ENCODE assay signal across 25 cellular contexts in genomic region chr5:40784027-40784653, GRCh38. TPM values are rescaled to one million over a fixed set of nuclear protein-coding genes. Genes with fewer than 3 reads are reported as not detected.
A peak's percentile ranks its signal among the peaks of the same experiment; 100 is the strongest.
DNase-seq lines count a peak whose midpoint lies in the region; ATAC-seq and FAIRE-seq lines count a peak whose summit lies in the region.
"Had no signal": no experiment of that assay in that cellular context is flagged by ENCODE, and none has a peak within 500 bp of the region (broad histone marks: within the 10 kb centered on the region; RNA-seq: fewer than 3 reads in every experiment).

No MANE protein-coding gene starts in this region.

- peak; percentile 12 for FAIRE-seq in GM18507 (lab: Jason Lieb, UNC)
- FAIRE-seq in RCC 7860 (lab: Jason Lieb, UNC), result peak; percentile 82
- FAIRE-seq in islet of Langerhans (lab: Jason Lieb, UNC), result peak; percentile 30

- no peak for ATAC-seq in GM19463 (IDR thresholded peaks at IDR 0.05; ENCODE audit: unreplicated experiment)
- no peak for ATAC-seq in GM18858 (IDR thresholded peaks at IDR 0.05; ENCODE audit: unreplicated experiment)
- ATAC-seq: left cardiac atrium, psoas muscle, upper lobe of right lung had no signal

- DNase-seq in GM18507 (ENCODE audit: extremely low spot score, insufficient read length, low read depth), result no peak
- DNase-seq in RCC 7860 (ENCODE audit: low spot score), result peak; percentile 49
- peak; percentile 55 for DNase-seq in renal cortical epithelial cell (ENCODE audit: low read depth)
- DNase-seq in ecto neural progenitor cell (ENCODE audit: low spot score), result no peak
- DNase-seq: activated B cell treated with CpG ODN at 0.5 μM for 24 hours; activated CD4-positive, alpha-beta memory T cell treated with anti-CD3 and anti-CD28 coated beads for 36 hours; activated naive CD4-positive, alpha-beta T cell treated with Interleukin-2 at 50 U/mL for 16 hours; aorta; effector memory CD4-positive, alpha-beta T cell; esophagus squamous epithelium; left cardiac atrium; MG63; midbrain; NCI-H1436; NCI-H2171 treated with DMSO at 0.1 percent for 48 hours; NCI-H526 treated with DMSO at 0.1 percent for 48 hours; psoas muscle; SHP77 treated with DMSO at 0.1 percent for 48 hours; spleen; stimulated activated CD4-positive, alpha-beta T cell treated with anti-CD3 and anti-CD28 coated beads, Interleukin-4, amount 100 ng/mL, for 4 hours; stomach; upper lobe of right lung had no signal

RNA-seq across cellular contexts. Expression of gene PRKAA1, which starts 14.0 kb away (rescaled TPM):
- total RNA-seq in renal cortical epithelial cell, result 98.4 and 110 TPM in 2 replicates

RNA-seq across cellular contexts. Expression of gene TTC33, which starts 28.4 kb away (rescaled TPM):
- 18.8 and 22.7 TPM in 2 replicates for total RNA-seq in renal cortical epithelial cell

RNA-seq across cellular contexts. Expression of gene RPL37, which starts 50.9 kb away (rescaled TPM):
- 168 and 350 TPM in 2 replicates for total RNA-seq in renal cortical epithelial cell

RNA-seq across cellular contexts. Expression of gene CARD6, which starts 57.0 kb away (rescaled TPM):
- 7.0 and 10.8 TPM in 2 replicates for total RNA-seq in renal cortical epithelial cell

Comparison
In these comparisons a context has a peak if more than half of its experiments do, and no peak if none do; other contexts are left out.
1. DNase-seq: peak in RCC 7860 (single experiment) and renal cortical epithelial cell (single experiment); none in GM18507 (single experiment) and ecto neural progenitor cell (single experiment).